In genomic region chr2:68371581-68371980, GRCh38 we compare ENCODE assay signal across 14 cellular contexts. TPM values are rescaled to one million over a fixed set of nuclear protein-coding genes. Genes with fewer than 3 reads are reported as not detected.
DNase-seq lines count a peak whose midpoint lies in the region; ATAC-seq and TF ChIP-seq lines count a peak whose summit lies in the region.
"Had no signal": no experiment of that assay in that cellular context is flagged by ENCODE, and none has a peak within 500 bp of the region (broad histone marks: within the 10 kb centered on the region; RNA-seq: fewer than 3 reads in every experiment).

No MANE protein-coding gene starts in this region.

- CTCF ChIA-PET in IMR-90 (lab: Yijun Ruan, JAX): no interaction called here

- no peak overlapping the region for H2AK5ac ChIP-seq in IMR-90 (ENCODE audit: low read depth, low read length)

- no peak overlapping the region for H3K56ac ChIP-seq in IMR-90 (ENCODE audit: extremely low read depth, insufficient read depth, low read length)

- no peak for TF ChIP-seq CTCF in IMR-90 (conservative IDR thresholded peaks at IDR 0.05; ENCODE audit: low read depth, low read length)

- H2BK5ac ChIP-seq in IMR-90 (ENCODE audit: low read depth, low read length, poor library complexity, severe bottlenecking): no peak overlapping the region

- H2BK120ac ChIP-seq in IMR-90 (ENCODE audit: low read depth, low read length): no peak overlapping the region

- no peaks in the 10 kb centered on the region for H3K36me3 ChIP-seq in IMR-90 (ENCODE audit: control insufficient read depth, insufficient read depth, low read length)
- H3K36me3 ChIP-seq: thyroid gland had no signal

- peaks cover 23% of the 10 kb centered on the region for H3K27me3 ChIP-seq in IMR-90 (ENCODE audit: control insufficient read depth, insufficient read depth, low read length)
- H3K27me3 ChIP-seq: thyroid gland had no signal

- no peak overlapping the region for H2AFZ ChIP-seq in IMR-90 (replicated peaks; ENCODE audit: low read length, poor library complexity)

- H4K91ac ChIP-seq in IMR-90 (ENCODE audit: insufficient read depth, low read depth, low read length): no peak overlapping the region

- TF ChIP-seq RAD21 in IMR-90 (IDR thresholded peaks at IDR 0.05; ENCODE audit: low read length): no peak

- dilution Hi-C loops in IMR-90 (cut with HindIII; ENCODE audit: low sequenced_read_pairs, unreplicated experiment): no loop called here

- H3K4me3 ChIP-seq in IMR-90 (ENCODE audit: insufficient read depth, low read depth, low read length): no peak overlapping the region
- H3K4me3 ChIP-seq: thyroid gland had no signal

- H3K27ac Mint-ChIP-seq in activated naive CD8-positive, alpha-beta T cell treated with anti-CD3 and anti-CD28 coated beads, Interleukin-2, amount 50 U/mL, for 24 hours: peak overlapping the region; percentile 14
- H3K27ac Mint-ChIP-seq in stimulated activated effector memory CD8-positive, alpha-beta T cell treated with anti-CD3 and anti-CD28 coated beads, Interleukin-12 subunit alpha, Interleukin-12 subunit beta, amount 100 ng/mL, for 72 hours: peak overlapping the region; percentile 79
- H3K27ac Mint-ChIP-seq: nephron progenitor cell had no signal

- H3K27ac ChIP-seq in IMR-90 (ENCODE audit: insufficient read depth, low read length): no peak overlapping the region
- H3K27ac ChIP-seq: thyroid gland had no signal

- no peak overlapping the region for H2BK15ac ChIP-seq in IMR-90 (ENCODE audit: low read depth, low read length)

- no peak overlapping the region for H4K5ac ChIP-seq in IMR-90 (ENCODE audit: low read depth, low read length)

- H3K9me3 Mint-ChIP-seq in activated naive CD8-positive, alpha-beta T cell treated with anti-CD3 and anti-CD28 coated beads, Interleukin-2, amount 50 U/mL, for 24 hours: no peaks in the 10 kb centered on the region
- H3K9me3 Mint-ChIP-seq in stimulated activated effector memory CD8-positive, alpha-beta T cell treated with anti-CD3 and anti-CD28 coated beads, Interleukin-12 subunit alpha, Interleukin-12 subunit beta, amount 100 ng/mL, for 72 hours: no peaks in the 10 kb centered on the region
- H3K9me3 Mint-ChIP-seq: nephron progenitor cell had no signal

- no peaks in the 10 kb centered on the region for H3K9me3 ChIP-seq in IMR-90 (ENCODE audit: control insufficient read depth, insufficient read depth, low read length)
- H3K9me3 ChIP-seq: thyroid gland had no signal

- H3K9me1 ChIP-seq in IMR-90 (ENCODE audit: insufficient read depth, low read length): no peaks in the 10 kb centered on the region

- no peaks in the 10 kb centered on the region for H3K27me3 Mint-ChIP-seq in activated naive CD8-positive, alpha-beta T cell treated with anti-CD3 and anti-CD28 coated beads, Interleukin-2, amount 50 U/mL, for 24 hours

- H3K4me3 Mint-ChIP-seq in activated naive CD8-positive, alpha-beta T cell treated with anti-CD3 and anti-CD28 coated beads, Interleukin-2, amount 50 U/mL, for 24 hours: no peak overlapping the region
- H3K4me3 Mint-ChIP-seq in stimulated activated effector memory CD8-positive, alpha-beta T cell treated with anti-CD3 and anti-CD28 coated beads, Interleukin-12 subunit alpha, Interleukin-12 subunit beta, amount 100 ng/mL, for 72 hours: peak overlapping the region; percentile 54
- H3K4me3 Mint-ChIP-seq: nephron progenitor cell had no signal

- H2AK9ac ChIP-seq in IMR-90 (replicated peaks; ENCODE audit: low read depth, low read length, poor library complexity): no peak overlapping the region

- H3K4ac ChIP-seq in IMR-90 (ENCODE audit: low read depth, low read length): no peak overlapping the region

- ATAC-seq in GM18867 (IDR thresholded peaks at IDR 0.05; ENCODE audit: unreplicated experiment): peak; percentile 33
- ATAC-seq in IMR-90 (ENCODE audit: low read depth): no peak
- ATAC-seq in activated naive CD8-positive, alpha-beta T cell treated with anti-CD3 and anti-CD28 coated beads, Interleukin-2, amount 50 U/mL, for 24 hours: peak; percentile 46
- ATAC-seq in stimulated activated effector memory CD8-positive, alpha-beta T cell treated with anti-CD3 and anti-CD28 coated beads, Interleukin-12 subunit alpha, Interleukin-12 subunit beta, amount 100 ng/mL, for 72 hours: peak; percentile 62
- no peak for ATAC-seq in GM21515 (IDR thresholded peaks at IDR 0.05; ENCODE audit: unreplicated experiment)
- ATAC-seq: left cardiac atrium had no signal

- no peaks in the 10 kb centered on the region for H4K20me1 ChIP-seq in IMR-90 (ENCODE audit: insufficient read depth, low read length)

- no peak overlapping the region for H3K18ac ChIP-seq in IMR-90 (ENCODE audit: low read depth, low read length)

- DNase-seq in IMR-90: no peak
- DNase-seq in activated naive CD8-positive, alpha-beta T cell treated with anti-CD3 and anti-CD28 coated beads, Interleukin-2, amount 50 U/mL, for 24 hours: no peak
- no peak for DNase-seq in stimulated activated effector memory CD8-positive, alpha-beta T cell treated with anti-CD3 and anti-CD28 coated beads, Interleukin-12 subunit alpha, Interleukin-12 subunit beta, amount 100 ng/mL, for 72 hours (ENCODE audit: low spot score in 2 of 2)
- DNase-seq in NCI-H226: no peak
- DNase-seq in AML-193 (lab: John Stamatoyannopoulos, UW): no peak
- DNase-seq: activated CD4-positive, alpha-beta T cell treated with anti-CD3 and anti-CD28 coated beads for 48 hours; activated gamma-delta T cell treated with Interleukin-2 at 50 U/mL for 16 hours; caudate nucleus; left cardiac atrium; nephron progenitor cell; thyroid gland had no signal

- H3K14ac ChIP-seq in IMR-90 (replicated peaks; ENCODE audit: low read depth, low read length): no peak overlapping the region

- H3K9ac ChIP-seq in IMR-90 (ENCODE audit: low read depth, low read length): no peak overlapping the region

- POLR2A ChIA-PET in IMR-90 (lab: Charles Lee; ENCODE audit: unreplicated experiment): no interaction called here

- no peaks in the 10 kb centered on the region for H3K79me1 ChIP-seq in IMR-90 (ENCODE audit: low read depth in 1 of 2, low read length in 2 of 2)

- peak overlapping the region; percentile 33; the same call in 1 of the 2 replicates for H3K23ac ChIP-seq in IMR-90 (ENCODE audit: low read depth, low read length)

- peaks cover 27% of the 10 kb centered on the region for H3K4me1 Mint-ChIP-seq in activated naive CD8-positive, alpha-beta T cell treated with anti-CD3 and anti-CD28 coated beads, Interleukin-2, amount 50 U/mL, for 24 hours
- H3K4me1 Mint-ChIP-seq in stimulated activated effector memory CD8-positive, alpha-beta T cell treated with anti-CD3 and anti-CD28 coated beads, Interleukin-12 subunit alpha, Interleukin-12 subunit beta, amount 100 ng/mL, for 72 hours: peaks cover 82% of the 10 kb centered on the region

- H4K8ac ChIP-seq in IMR-90 (ENCODE audit: low read depth in 2 of 2, low read length in 2 of 2): no peak overlapping the region

- peaks cover 4% of the 10 kb centered on the region for H3K36me3 Mint-ChIP-seq in activated naive CD8-positive, alpha-beta T cell treated with anti-CD3 and anti-CD28 coated beads, Interleukin-2, amount 50 U/mL, for 24 hours (ENCODE audit: low read depth)
- peaks cover 27% of the 10 kb centered on the region for H3K36me3 Mint-ChIP-seq in stimulated activated effector memory CD8-positive, alpha-beta T cell treated with anti-CD3 and anti-CD28 coated beads, Interleukin-12 subunit alpha, Interleukin-12 subunit beta, amount 100 ng/mL, for 72 hours

- no peak overlapping the region for H3K4me2 ChIP-seq in IMR-90 (ENCODE audit: low read depth, low read length)

- H2BK20ac ChIP-seq in IMR-90 (ENCODE audit: low read depth, low read length): no peak overlapping the region

- no peak for TF ChIP-seq POLR2A in IMR-90 (IDR thresholded peaks at IDR 0.05; ENCODE audit: low read depth, low read length)

- H3K4me1 ChIP-seq in IMR-90 (ENCODE audit: control insufficient read depth, insufficient read depth, low read length): no peaks in the 10 kb centered on the region
- H3K4me1 ChIP-seq: thyroid gland had no signal

- WGBS in IMR-90 (ENCODE audit: extremely low coverage in 2 of 2, insufficient read length in 1 of 2), 2 experiments: no CpG with 5 or more reads among the region's 3 CpGs

- intact Hi-C loops in IMR-90 (cut with micrococcal nuclease): no loop called here

- no TSS peak for BruUV-seq in IMR-90 (replicated peaks; lab: Mats Ljungman, UMichigan)

- in situ Hi-C loops in IMR-90 (cut with MboI; ENCODE audit: low sequenced_read_pairs): no loop called here

TF ChIP-seq in IMR-90, 13 proteins besides CTCF, POLR2A, EP300 and RAD21:
- peak; percentile 30; the same call in 1 of the 2 replicates for TF ChIP-seq NFE2L2 (IDR thresholded peaks at IDR 0.05; ENCODE audit: low read depth, low read length)
- TF ChIP-seq MXI1 (IDR thresholded peaks at IDR 0.05; ENCODE audit: borderline replicate concordance, low read depth, low read length): no peak

RNA-seq across cellular contexts. Expression of gene PLEK, which starts 6.5 kb away (rescaled TPM):
- total RNA-seq in IMR-90 (2012; rRNA removed): under 0.01 TPM in 1 of 2 replicates, not detected in the other
- 0.03 TPM in 1 of 2 replicates, not detected in the other for polyA plus RNA-seq in IMR-90 (2012; rRNA removed)
- polyA plus RNA-seq in IMR-90 (2012; cell fraction: cytosol; rRNA removed): not detected in 2 replicates
- 0.02 and 0.11 TPM in 2 replicates for polyA plus RNA-seq in IMR-90 (2012; cell fraction: nucleus; rRNA removed; ENCODE audit: low replicate concordance)
- total RNA-seq: LHCN-M2 had no signal

RNA-seq across cellular contexts. Expression of gene CNRIP1, which starts 51.8 kb away (rescaled TPM):
- total RNA-seq in IMR-90 (2012; rRNA removed): 23.3 and 25.6 TPM in 2 replicates
- 32.6 and 32.7 TPM in 2 replicates for polyA plus RNA-seq in IMR-90 (2012; rRNA removed)
- polyA plus RNA-seq in IMR-90 (2012; cell fraction: cytosol; rRNA removed): 20.4 and 21.8 TPM in 2 replicates
- 9.9 and 22.0 TPM in 2 replicates for polyA plus RNA-seq in IMR-90 (2012; cell fraction: nucleus; rRNA removed; ENCODE audit: low replicate concordance)

Comparison
In these comparisons a context has a peak if more than half of its experiments do, and no peak if none do; other contexts are left out.
1. ATAC-seq: peak in GM18867 (single experiment), activated naive CD8-positive, alpha-beta T cell treated with anti-CD3 and anti-CD28 coated beads, Interleukin-2, amount 50 U/mL, for 24 hours (single experiment) and stimulated activated effector memory CD8-positive, alpha-beta T cell treated with anti-CD3 and anti-CD28 coated beads, Interleukin-12 subunit alpha, Interleukin-12 subunit beta, amount 100 ng/mL, for 72 hours (single experiment); none in IMR-90 (single experiment) and GM21515 (single experiment).